In the genomic region with DNA sequence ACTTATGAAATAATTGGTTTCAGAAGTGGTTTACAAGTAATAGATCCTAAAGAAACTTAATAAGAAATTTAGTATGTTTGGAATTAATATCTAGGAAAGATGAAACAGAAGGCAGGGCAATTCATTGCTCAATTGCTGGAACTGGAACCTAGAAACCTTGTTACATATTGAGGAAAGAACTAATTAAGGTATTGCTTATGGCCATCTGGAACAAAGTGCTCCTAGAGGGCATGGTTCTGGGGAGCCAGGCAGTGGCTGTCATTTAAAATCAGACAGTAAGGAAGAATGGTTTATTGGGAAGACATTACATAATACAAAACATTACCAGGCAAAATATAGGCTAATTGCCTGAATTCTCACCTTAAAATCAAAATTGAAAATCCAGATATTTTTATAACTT, we compare ENCODE assay signal across 26 cellular contexts.
"Had no signal": no experiment of that assay in that cellular context is flagged by ENCODE, and none has a peak within 500 bp of the region (broad histone marks: within the 10 kb centered on the region; RNA-seq: fewer than 3 reads in every experiment).

No MANE protein-coding gene starts in this region.

- ATAC-seq: activated CD4-positive, CD25-positive, alpha-beta regulatory T cell treated with anti-CD3 and anti-CD28 coated beads, Interleukin-2, amount 50 U/mL, for 24 hours; activated CD8-positive, alpha-beta memory T cell treated with anti-CD3 and anti-CD28 coated beads, Interleukin-2, amount 10 ng/mL, durations not matched to agents 7 days and 5 days; activated CD8-positive, alpha-beta T cell treated with anti-CD3 and anti-CD28 coated beads, Interleukin-2, amount 10 ng/mL, durations not matched to agents 7 days and 5 days; activated naive CD8-positive, alpha-beta T cell treated with anti-CD3 and anti-CD28 coated beads, Interleukin-2, amount 50 U/mL, for 24 hours; body of pancreas; esophagus mucosa; T-helper 17 cell had no signal

- DNase-seq: activated B cell treated with CpG ODN at 0.5 μM for 24 hours; activated CD4-positive, alpha-beta memory T cell treated with anti-CD3 and anti-CD28 coated beads for 36 hours; activated CD4-positive, alpha-beta T cell treated with anti-CD3 and anti-CD28 coated beads, Interleukin-2, amount 10 ng/mL, durations not matched to agents 24 days and 14 days; activated CD8-positive, alpha-beta memory T cell treated with anti-CD3 and anti-CD28 coated beads, Interleukin-2, amount 10 ng/mL, durations not matched to agents 7 days and 5 days; activated CD8-positive, alpha-beta memory T cell treated with anti-CD3 and anti-CD28 coated beads, Interleukin-2, amount 50 U/mL, for 4 hours; activated CD8-positive, alpha-beta T cell treated with anti-CD3 and anti-CD28 coated beads, Interleukin-2, amount 10 ng/mL, durations not matched to agents 7 days and 5 days; activated effector memory CD4-positive, alpha-beta T cell treated with anti-CD3 and anti-CD28 coated beads, Interleukin-2, amount 50 U/mL, for 16 hours; activated naive CD4-positive, alpha-beta T cell treated with anti-CD3 and anti-CD28 coated beads for 36 hours; activated naive CD8-positive, alpha-beta T cell treated with anti-CD3 and anti-CD28 coated beads for 36 hours; activated naive CD8-positive, alpha-beta T cell treated with anti-CD3 and anti-CD28 coated beads, Interleukin-2, amount 50 U/mL, for 24 hours; activated T-cell treated with anti-CD3 and anti-CD28 coated beads, Interleukin-2, amount 50 U/mL, for 1 hour; activated T-cell treated with anti-CD3 and anti-CD28 coated beads, Interleukin-2, amount 50 U/mL, for 48 hours; adrenal gland; amygdala; aorta; body of pancreas; cerebellar nuclear complex; effector memory CD4-positive, alpha-beta T cell; endodermal cell; foreskin fibroblast; head of caudate nucleus; T-helper 17 cell; T1000; WERI-Rb-1 had no signal
